ENCODE assay signal across 24 cellular contexts in genomic region chr17:3836551-3836950, GRCh38.
"Had no signal": no experiment of that assay in that cellular context is flagged by ENCODE, and none has a peak within 500 bp of the region (broad histone marks: within the 10 kb centered on the region; RNA-seq: fewer than 3 reads in every experiment).

No MANE protein-coding gene starts in this region.

- H3K4me3 ChIP-seq: heart right ventricle, hepatocyte, left ventricle myocardium inferior, lung, neural progenitor cell, ovary, spleen, suprapubic skin, thoracic aorta, tibial artery, upper lobe of left lung, vagina had no signal

- H3K4me1 ChIP-seq: neural progenitor cell had no signal

- H3K27ac Mint-ChIP-seq: mesothelial cell of epicardium; naive B cell; natural killer cell; nephron progenitor cell; neural progenitor cell; stimulated activated effector memory CD8-positive, alpha-beta T cell treated with anti-CD3 and anti-CD28 coated beads, Interleukin-12 subunit alpha, Interleukin-12 subunit beta, amount 100 ng/mL, for 72 hours; stimulated activated naive CD8-positive, alpha-beta T cell treated with anti-CD3 and anti-CD28 coated beads, Interleukin-15, Interleukin-2, amounts not matched to agents 100 ng/mL and 50 ng/mL, for 24 hours had no signal

- H3K27me3 ChIP-seq: heart right ventricle, hepatocyte, neural progenitor cell, ovary, spleen, suprapubic skin, tibial artery, upper lobe of left lung, vagina had no signal

- H3K4me3 Mint-ChIP-seq: mesothelial cell of epicardium; naive B cell; natural killer cell; nephron progenitor cell; neural progenitor cell; stimulated activated effector memory CD8-positive, alpha-beta T cell treated with anti-CD3 and anti-CD28 coated beads, Interleukin-12 subunit alpha, Interleukin-12 subunit beta, amount 100 ng/mL, for 72 hours; stimulated activated naive CD8-positive, alpha-beta T cell treated with anti-CD3 and anti-CD28 coated beads, Interleukin-15, Interleukin-2, amounts not matched to agents 100 ng/mL and 50 ng/mL, for 24 hours had no signal

- H3K4me1 Mint-ChIP-seq: mesothelial cell of epicardium, neural progenitor cell had no signal

- DNase-seq: heart right ventricle; islet precursor cell; left ventricle myocardium inferior; mesendoderm; naive B cell; natural killer cell; nephron progenitor cell; ovary; right cardiac atrium; small intestine; spleen; stimulated activated CD4-positive, alpha-beta T cell treated with anti-CD3 and anti-CD28 coated beads, Interleukin-4, amount 100 ng/mL, for 24 hours; stimulated activated naive CD4-positive, alpha-beta T cell; tibial artery; upper lobe of left lung had no signal

- H3K9me3 Mint-ChIP-seq: mesothelial cell of epicardium; naive B cell; natural killer cell; nephron progenitor cell; neural progenitor cell; stimulated activated effector memory CD8-positive, alpha-beta T cell treated with anti-CD3 and anti-CD28 coated beads, Interleukin-12 subunit alpha, Interleukin-12 subunit beta, amount 100 ng/mL, for 72 hours; stimulated activated naive CD8-positive, alpha-beta T cell treated with anti-CD3 and anti-CD28 coated beads, Interleukin-15, Interleukin-2, amounts not matched to agents 100 ng/mL and 50 ng/mL, for 24 hours had no signal

- H3K9ac ChIP-seq: neural progenitor cell had no signal

- H3K9me3 ChIP-seq: heart right ventricle, left ventricle myocardium inferior, ovary, spleen, suprapubic skin, thoracic aorta, tibial artery, upper lobe of left lung, vagina had no signal

- H3K36me3 ChIP-seq: neural progenitor cell, ovary had no signal

- H3K27ac ChIP-seq: neural progenitor cell, ovary, suprapubic skin, thoracic aorta, tibial artery, upper lobe of left lung, vagina had no signal

- H3K27me3 Mint-ChIP-seq: naive B cell; stimulated activated naive CD8-positive, alpha-beta T cell treated with anti-CD3 and anti-CD28 coated beads, Interleukin-15, Interleukin-2, amounts not matched to agents 100 ng/mL and 50 ng/mL, for 24 hours had no signal
